In genomic region chr20:42181064-42181463, GRCh38 we compare ENCODE assay signal across 22 cellular contexts.
DNase-seq lines count a peak whose midpoint lies in the region; ATAC-seq, FAIRE-seq and TF ChIP-seq lines count a peak whose summit lies in the region.
"Had no signal": no experiment of that assay in that cellular context is flagged by ENCODE, and none has a peak within 500 bp of the region (broad histone marks: within the 10 kb centered on the region; RNA-seq: fewer than 3 reads in every experiment).

No MANE protein-coding gene starts in this region.

- CTCF ChIA-PET in SK-N-SH (lab: Yijun Ruan, JAX) (interaction anchor here (1.0 kb wide), 1 partner anchor 131 kb away, joined by 3 read pairs; no protein-coding TSS in a partner anchor), H1 (lab: Charles Lee; ENCODE audit: partially characterized antibody) (interaction anchor here (0.7 to 1.9 kb wide), 14 partner anchors 13 to 443 kb away, joined by 3 to 8 read pairs (median 4); no protein-coding TSS in a partner anchor)

- no peaks in the 10 kb centered on the region for H3K4me1 ChIP-seq in SK-N-SH (ENCODE audit: control insufficient read depth in 1 of 2, insufficient read depth in 2 of 2, low read depth in 1 of 2, low read length in 1 of 2)
- H3K4me1 ChIP-seq in H1 (replicated peaks in 1 of 4; ENCODE audit: control insufficient read depth in 3 of 4, insufficient read depth in 4 of 4, low read length in 3 of 4) = no peaks in the 10 kb centered on the region
- H3K4me1 ChIP-seq: SJSA1 had no signal

- no peak for ATAC-seq in SK-N-SH treated with all-trans-retinoic acid at 6 μM for 48 hours
- ATAC-seq: GM23338, PC-3 had no signal

- no peak overlapping the region for H4K91ac ChIP-seq in H1 (replicated peaks; ENCODE audit: insufficient read length, low read length)

- H2BK5ac ChIP-seq in H1 (ENCODE audit: low read depth, low read length) = no peak overlapping the region

- no peak overlapping the region for H2AFZ ChIP-seq in SK-N-SH (ENCODE audit: low read depth)
- no peak overlapping the region for H2AFZ ChIP-seq in H1 (ENCODE audit: low read length)
- H2AFZ ChIP-seq: GM23338 had no signal

- no peak for DNase-seq in SK-N-SH
- DNase-seq in NCI-H82 treated with DMSO at 0.1 percent for 48 hours (lab: John Stamatoyannopoulos, UW; ENCODE audit: unreplicated experiment) = peak; percentile 84
- no peak for DNase-seq in H1 (ENCODE audit: low read depth in 1 of 2, low spot score in 2 of 2)
- no peak for DNase-seq in GM19240 (ENCODE audit: insufficient read length, low spot score)
- no peak for DNase-seq in GM12891 (ENCODE audit: insufficient read length, low spot score)
- no peak for DNase-seq in foreskin fibroblast
- DNase-seq: Calu3; CD8-positive, alpha-beta memory T cell; DMS53; HCEC 1CT; KBM-7; NCI-H1105 treated with DMSO at 0.1 percent for 48 hours; NCI-H146; NCI-H1930; NCI-H446 treated with DMSO at 0.1 percent for 48 hours; NCI-H774; PC-3; T-helper 1 cell had no signal

- H3K4me3 ChIP-seq in SK-N-SH (ENCODE audit: low read depth in 2 of 2, low read length in 1 of 2) = no peak overlapping the region
- no peak overlapping the region for H3K4me3 ChIP-seq in H1 (ENCODE audit: extremely low read depth in 1 of 4, insufficient read depth in 2 of 4, low read depth in 3 of 4, low read length in 4 of 4)
- no peak overlapping the region for H3K4me3 ChIP-seq in foreskin fibroblast (ENCODE audit: low read depth in 1 of 2, low read length in 2 of 2)
- H3K4me3 ChIP-seq: GM23338, SJSA1 had no signal

- no peak overlapping the region for H2BK120ac ChIP-seq in H1 (replicated peaks; ENCODE audit: low read depth, low read length)

- H3K23me2 ChIP-seq in H1 (ENCODE audit: low read depth, low read length) = no peaks in the 10 kb centered on the region

- no peaks in the 10 kb centered on the region for H3K79me1 ChIP-seq in H1 (ENCODE audit: low read depth, low read length)

- H2BK15ac ChIP-seq in H1 (ENCODE audit: low read length) = no peak overlapping the region

- H3K36me3 ChIP-seq in SK-N-SH (replicated peaks in 1 of 2; ENCODE audit: control insufficient read depth in 1 of 2, insufficient read depth in 2 of 2, low read length in 1 of 2) (no peaks in the 10 kb centered on the region), H1 (ENCODE audit: control insufficient read depth in 2 of 4, insufficient read depth in 4 of 4, low read length in 3 of 4) (no peaks in the 10 kb centered on the region)
- H3K36me3 ChIP-seq: SJSA1 had no signal

- H2BK20ac ChIP-seq in H1 (ENCODE audit: low read length) = no peak overlapping the region

- H4K8ac ChIP-seq in H1 (ENCODE audit: extremely low read depth, insufficient read depth, low read length) = no peak overlapping the region

- H3K14ac ChIP-seq in H1 (ENCODE audit: insufficient read length) = no peak overlapping the region

- peak; percentile 39 for TF ChIP-seq RAD21 in SK-N-SH (IDR thresholded peaks at IDR 0.05; ENCODE audit: low read length)
- peak; percentile 63 to 70 for TF ChIP-seq RAD21 in H1 (IDR thresholded peaks at IDR 0.05 in 1 of 2, conservative IDR thresholded peaks at IDR 0.05 in 1 of 2; ENCODE audit: low read depth in 2 of 2, low read length in 2 of 2)

- H3K9ac ChIP-seq in SK-N-SH (no peak overlapping the region), H1 (replicated peaks in 1 of 4; ENCODE audit: extremely low read depth in 1 of 4, low read depth in 3 of 4, low read length in 3 of 4) (no peak overlapping the region)

- FAIRE-seq in H1 (lab: Jason Lieb, UNC) = peak; percentile 48
- FAIRE-seq in GM12891 (lab: Jason Lieb, UNC) = no peak
- FAIRE-seq: G401.6 had no signal

- H2AK5ac ChIP-seq in H1 (ENCODE audit: low read depth, low read length) = no peak overlapping the region

- H4K5ac ChIP-seq in H1 (ENCODE audit: insufficient read length, low read depth, low read length) = no peak overlapping the region

- no peak overlapping the region for H2BK12ac ChIP-seq in H1 (ENCODE audit: low read depth, low read length)

- H3K27ac ChIP-seq in SK-N-SH (ENCODE audit: low read depth in 2 of 2, low read length in 1 of 2) (no peak overlapping the region), H1 (ENCODE audit: low read depth, low read length) (no peak overlapping the region)
- H3K27ac ChIP-seq: SJSA1 had no signal

- H3K9me2 ChIP-seq in SK-N-SH = no peaks in the 10 kb centered on the region

- H4K20me1 ChIP-seq in SK-N-SH (ENCODE audit: insufficient read depth) = no peaks in the 10 kb centered on the region
- no peaks in the 10 kb centered on the region for H4K20me1 ChIP-seq in H1 (replicated peaks in 1 of 2; ENCODE audit: control insufficient read depth in 1 of 2, insufficient read depth in 2 of 2, low read length in 2 of 2)

- H3F3A ChIP-seq in SK-N-SH (replicated peaks; ENCODE audit: insufficient read depth) = no peaks in the 10 kb centered on the region

- POLR2A ChIA-PET in SK-N-SH (lab: Yijun Ruan, JAX) (no interaction called here), H1 (lab: Charles Lee; ENCODE audit: partially characterized antibody) (no interaction called here)

- H3K4me2 ChIP-seq in SK-N-SH (no peak overlapping the region), H1 (ENCODE audit: insufficient read depth in 1 of 2, low read depth in 2 of 2, low read length in 2 of 2) (no peak overlapping the region)
- H3K4me2 ChIP-seq: GM23338 had no signal

- TF ChIP-seq CTCF in SK-N-SH (IDR thresholded peaks at IDR 0.05) = no peak
- TF ChIP-seq CTCF in H1 (IDR thresholded peaks at IDR 0.05; ENCODE audit: control extremely low read depth in 1 of 3, insufficient read depth in 1 of 3, low read depth in 1 of 3, low read length in 3 of 3) = peak; percentile 35 to 58 (median 45); a peak in 3 of 4 replicates
- no peak for TF ChIP-seq CTCF in foreskin fibroblast (IDR thresholded peaks at IDR 0.05; ENCODE audit: low read depth, low read length)

- H3K27me3 ChIP-seq in SK-N-SH (ENCODE audit: insufficient read depth) (no peaks in the 10 kb centered on the region), H1 (replicated peaks in 1 of 4; ENCODE audit: control insufficient read depth in 3 of 4, extremely low read depth in 1 of 4, insufficient read depth in 3 of 4, low read length in 3 of 4) (peaks cover 0 to 6% (median 0%) of the 10 kb centered on the region in 4 experiments; a peak in 1 of 7 replicates)
- H3K27me3 ChIP-seq: SJSA1 had no signal

- TF ChIP-seq EP300 in SK-N-SH (IDR thresholded peaks at IDR 0.05; ENCODE audit: borderline replicate concordance in 1 of 2, low read depth in 1 of 2, low read length in 1 of 2) (no peak), H1 (IDR thresholded peaks at IDR 0.05; ENCODE audit: borderline replicate concordance in 1 of 2, low read depth in 2 of 2, low read length in 2 of 2) (no peak)

- H3K23ac ChIP-seq in H1 (ENCODE audit: insufficient read length) = no peak overlapping the region

- H3K18ac ChIP-seq in H1 (ENCODE audit: extremely low read depth, low read length) = no peak overlapping the region

- no peak overlapping the region for H3K4ac ChIP-seq in H1 (replicated peaks; ENCODE audit: insufficient read length, low read depth, low read length)

- no peaks in the 10 kb centered on the region for H3K79me2 ChIP-seq in SK-N-SH (ENCODE audit: insufficient read depth)
- no peaks in the 10 kb centered on the region for H3K79me2 ChIP-seq in H1 (ENCODE audit: control insufficient read depth in 1 of 2, insufficient read depth in 2 of 2, low read length in 2 of 2)

- no peak overlapping the region for H3K56ac ChIP-seq in H1 (replicated peaks; ENCODE audit: insufficient read length, low read depth, low read length)

- H3K9me3 ChIP-seq in SK-N-SH (no peaks in the 10 kb centered on the region), H1 (ENCODE audit: insufficient read depth in 2 of 2, low read depth in 1 of 2, low read length in 1 of 2) (no peaks in the 10 kb centered on the region)

- TF ChIP-seq POLR2A in H1 (IDR thresholded peaks at IDR 0.05; ENCODE audit: control extremely low read depth in 1 of 2, low read depth in 2 of 2, low read length in 2 of 2) (no peak), GM12891 (IDR thresholded peaks at IDR 0.05; ENCODE audit: low read depth, low read length) (no peak)

TF ChIP-seq in SK-N-SH, 30 proteins besides CTCF, POLR2A, EP300 and RAD21 (continues in another document):
- no peak for TF ChIP-seq MEF2A (IDR thresholded peaks at IDR 0.05; ENCODE audit: borderline replicate concordance, low read depth)

TF ChIP-seq in SK-N-SH treated with all-trans-retinoic acid at 6 μM for 48 hours, 23 proteins besides CTCF, POLR2A, EP300 and RAD21 (continues in another document):
- TF ChIP-seq ZNF565 (CRISPR knock-in tag; conservative IDR thresholded peaks at IDR 0.05; ENCODE audit: low read depth) = no peak

TF ChIP-seq in H1, 55 proteins besides CTCF, POLR2A, EP300 and RAD21 (continues in another document):
- TF ChIP-seq YY1 (IDR thresholded peaks at IDR 0.05; ENCODE audit: low read depth, low read length) = no peak

TF ChIP-seq in GM12891, 5 proteins besides CTCF, POLR2A, EP300 and RAD21:
- TF ChIP-seq TAF1 (IDR thresholded peaks at IDR 0.05; ENCODE audit: low read depth, low read length) (no peak), SPI1 (IDR thresholded peaks at IDR 0.05; ENCODE audit: low read depth, low read length) (no peak), PAX5 (IDR thresholded peaks at IDR 0.05; ENCODE audit: insufficient read depth, low read length, severe bottlenecking) (no peak), POU2F2 (IDR thresholded peaks at IDR 0.05; ENCODE audit: low read depth, low read length) (no peak), POLR2AphosphoS5 (IDR thresholded peaks at IDR 0.05; ENCODE audit: low read depth, low read length) (no peak)

Comparison
In these comparisons a context has a peak if more than half of its experiments do, and no peak if none do; other contexts are left out.
1. CTCF ChIP-seq: peak in H1 (3 of 3); none in SK-N-SH (single experiment) and foreskin fibroblast (single experiment).
2. Of the 17 proteins assayed by ChIP-seq in both H1 and SK-N-SH: peak only in H1: CTCF; only in SK-N-SH: none; in both: RAD21; in neither: 15.